In genomic region chr22:35257321-35258143, GRCh38 we compare ENCODE assay signal across 1 cellular context.
TF ChIP-seq lines count a peak whose summit lies in the region.

TSS of gene HMGXB4 (plus strand) at chr22:35257493. CDS start at chr22:35262391, 4,898 bp downstream.

TF ChIP-seq in HEK293, 187 proteins besides CTCF, POLR2A, EP300 and RAD21 (continued from another document and continues in another):
- peak; percentile 61 for TF ChIP-seq ZNF518A (tag by site-specific recombination; conservative IDR thresholded peaks at IDR 0.05; ENCODE audit: low read depth)
- TF ChIP-seq, protein P1, sequence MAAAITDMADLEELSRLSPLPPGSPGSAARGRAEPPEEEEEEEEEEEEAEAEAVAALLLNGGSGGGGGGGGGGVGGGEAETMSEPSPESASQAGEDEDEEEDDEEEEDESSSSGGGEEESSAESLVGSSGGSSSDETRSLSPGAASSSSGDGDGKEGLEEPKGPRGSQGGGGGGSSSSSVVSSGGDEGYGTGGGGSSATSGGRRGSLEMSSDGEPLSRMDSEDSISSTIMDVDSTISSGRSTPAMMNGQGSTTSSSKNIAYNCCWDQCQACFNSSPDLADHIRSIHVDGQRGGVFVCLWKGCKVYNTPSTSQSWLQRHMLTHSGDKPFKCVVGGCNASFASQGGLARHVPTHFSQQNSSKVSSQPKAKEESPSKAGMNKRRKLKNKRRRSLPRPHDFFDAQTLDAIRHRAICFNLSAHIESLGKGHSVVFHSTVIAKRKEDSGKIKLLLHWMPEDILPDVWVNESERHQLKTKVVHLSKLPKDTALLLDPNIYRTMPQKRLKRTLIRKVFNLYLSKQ (tag by site-specific recombination; IDR thresholded peaks at IDR 0.05; ENCODE audit: borderline replicate concordance), result no peak
- TF ChIP-seq ZNF791 (tag by site-specific recombination; IDR thresholded peaks at IDR 0.05), result no peak
- no peak for TF ChIP-seq ZNF302 (tag by site-specific recombination; IDR thresholded peaks at IDR 0.05; ENCODE audit: low read depth)
- TF ChIP-seq, protein P2, sequence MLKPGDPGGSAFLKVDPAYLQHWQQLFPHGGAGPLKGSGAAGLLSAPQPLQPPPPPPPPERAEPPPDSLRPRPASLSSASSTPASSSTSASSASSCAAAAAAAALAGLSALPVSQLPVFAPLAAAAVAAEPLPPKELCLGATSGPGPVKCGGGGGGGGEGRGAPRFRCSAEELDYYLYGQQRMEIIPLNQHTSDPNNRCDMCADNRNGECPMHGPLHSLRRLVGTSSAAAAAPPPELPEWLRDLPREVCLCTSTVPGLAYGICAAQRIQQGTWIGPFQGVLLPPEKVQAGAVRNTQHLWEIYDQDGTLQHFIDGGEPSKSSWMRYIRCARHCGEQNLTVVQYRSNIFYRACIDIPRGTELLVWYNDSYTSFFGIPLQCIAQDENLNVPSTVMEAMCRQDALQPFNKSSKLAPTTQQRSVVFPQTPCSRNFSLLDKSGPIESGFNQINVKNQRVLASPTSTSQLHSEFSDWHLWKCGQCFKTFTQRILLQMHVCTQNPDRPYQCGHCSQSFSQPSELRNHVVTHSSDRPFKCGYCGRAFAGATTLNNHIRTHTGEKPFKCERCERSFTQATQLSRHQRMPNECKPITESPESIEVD (tag by site-specific recombination; IDR thresholded peaks at IDR 0.05), result no peak
- TF ChIP-seq ZNF626 (tag by site-specific recombination; IDR thresholded peaks at IDR 0.05), result no peak
- TF ChIP-seq ZNF248 (tag by site-specific recombination; IDR thresholded peaks at IDR 0.05), result no peak
- TF ChIP-seq ZNF37A (tag by site-specific recombination; IDR thresholded peaks at IDR 0.05), result no peak
- TF ChIP-seq ZNF768 (tag by site-specific recombination; IDR thresholded peaks at IDR 0.05), result no peak
- TF ChIP-seq KLF7 (tag by site-specific recombination; IDR thresholded peaks at IDR 0.05; ENCODE audit: borderline replicate concordance), result no peak
- peak; percentile 50; the same call in 1 of the 2 replicates for TF ChIP-seq ZNF501 (tag by site-specific recombination; IDR thresholded peaks at IDR 0.05)
- peak; percentile 28; the same call in 1 of the 2 replicates for TF ChIP-seq ZNF785 (tag by site-specific recombination; IDR thresholded peaks at IDR 0.05)
- peak; percentile 43; the same call in 1 of the 2 replicates for TF ChIP-seq ZNF350 (tag by site-specific recombination; IDR thresholded peaks at IDR 0.05)
- TF ChIP-seq ZNF2 (tag by site-specific recombination; IDR thresholded peaks at IDR 0.05), result 0 out of 2 replicates have a peak, but pooled peaks have one; percentile 23
- TF ChIP-seq BCL11A (tag by site-specific recombination; IDR thresholded peaks at IDR 0.05; ENCODE audit: low read depth), result no peak
- TF ChIP-seq ZNF843 (tag by site-specific recombination; IDR thresholded peaks at IDR 0.05), result no peak
- TF ChIP-seq ZBTB10 (tag by site-specific recombination; IDR thresholded peaks at IDR 0.05), result no peak
- TF ChIP-seq ZNF600 (tag by site-specific recombination; IDR thresholded peaks at IDR 0.05), result 0 out of 2 replicates have a peak, but pooled peaks have one; percentile 19
- TF ChIP-seq ZNF280C (tag by site-specific recombination; IDR thresholded peaks at IDR 0.05), result no peak
- TF ChIP-seq ZFHX2 (tag by site-specific recombination; conservative IDR thresholded peaks at IDR 0.05), result peak; percentile 64
- no peak for TF ChIP-seq ZNF19 (tag by site-specific recombination; IDR thresholded peaks at IDR 0.05; ENCODE audit: low read depth)
- TF ChIP-seq ZNF133 (tag by site-specific recombination; IDR thresholded peaks at IDR 0.05), result no peak
- TF ChIP-seq ZSCAN18 (tag by site-specific recombination; IDR thresholded peaks at IDR 0.05), result peak; percentile 73; the same call in 1 of the 2 replicates
- TF ChIP-seq ZNF175 (tag by site-specific recombination; IDR thresholded peaks at IDR 0.05), result no peak
- no peak for TF ChIP-seq ZNF23 (tag by site-specific recombination; IDR thresholded peaks at IDR 0.05; ENCODE audit: borderline replicate concordance)
- TF ChIP-seq ZFP41 (tag by site-specific recombination; IDR thresholded peaks at IDR 0.05; ENCODE audit: borderline replicate concordance), result no peak
- no peak for TF ChIP-seq ZNF837 (tag by site-specific recombination; IDR thresholded peaks at IDR 0.05)
- TF ChIP-seq PRDM1 (tag by site-specific recombination; IDR thresholded peaks at IDR 0.05), result no peak; the same call in 1 of the 2 replicates
- TF ChIP-seq ZNF776 (tag by site-specific recombination; IDR thresholded peaks at IDR 0.05; ENCODE audit: borderline replicate concordance), result peak; percentile 88; the same call in 1 of the 2 replicates
- TF ChIP-seq, protein P3, sequence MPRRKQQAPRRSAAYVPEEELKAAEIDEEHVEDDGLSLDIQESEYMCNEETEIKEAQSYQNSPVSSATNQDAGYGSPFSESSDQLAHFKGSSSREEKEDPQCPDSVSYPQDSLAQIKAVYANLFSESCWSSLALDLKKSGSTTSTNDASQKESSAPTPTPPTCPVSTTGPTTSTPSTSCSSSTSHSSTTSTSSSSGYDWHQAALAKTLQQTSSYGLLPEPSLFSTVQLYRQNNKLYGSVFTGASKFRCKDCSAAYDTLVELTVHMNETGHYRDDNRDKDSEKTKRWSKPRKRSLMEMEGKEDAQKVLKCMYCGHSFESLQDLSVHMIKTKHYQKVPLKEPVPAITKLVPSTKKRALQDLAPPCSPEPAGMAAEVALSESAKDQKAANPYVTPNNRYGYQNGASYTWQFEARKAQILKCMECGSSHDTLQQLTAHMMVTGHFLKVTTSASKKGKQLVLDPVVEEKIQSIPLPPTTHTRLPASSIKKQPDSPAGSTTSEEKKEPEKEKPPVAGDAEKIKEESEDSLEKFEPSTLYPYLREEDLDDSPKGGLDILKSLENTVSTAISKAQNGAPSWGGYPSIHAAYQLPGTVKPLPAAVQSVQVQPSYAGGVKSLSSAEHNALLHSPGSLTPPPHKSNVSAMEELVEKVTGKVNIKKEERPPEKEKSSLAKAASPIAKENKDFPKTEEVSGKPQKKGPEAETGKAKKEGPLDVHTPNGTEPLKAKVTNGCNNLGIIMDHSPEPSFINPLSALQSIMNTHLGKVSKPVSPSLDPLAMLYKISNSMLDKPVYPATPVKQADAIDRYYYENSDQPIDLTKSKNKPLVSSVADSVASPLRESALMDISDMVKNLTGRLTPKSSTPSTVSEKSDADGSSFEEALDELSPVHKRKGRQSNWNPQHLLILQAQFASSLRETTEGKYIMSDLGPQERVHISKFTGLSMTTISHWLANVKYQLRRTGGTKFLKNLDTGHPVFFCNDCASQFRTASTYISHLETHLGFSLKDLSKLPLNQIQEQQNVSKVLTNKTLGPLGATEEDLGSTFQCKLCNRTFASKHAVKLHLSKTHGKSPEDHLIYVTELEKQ (tag by site-specific recombination; IDR thresholded peaks at IDR 0.05; ENCODE audit: borderline replicate concordance), result 0 out of 2 replicates have a peak, but pooled peaks have one; percentile 4
- peak; percentile 49; the same call in 1 of the 2 replicates for TF ChIP-seq ZNF169 (tag by site-specific recombination; IDR thresholded peaks at IDR 0.05)
- no peak for TF ChIP-seq ZNF214 (tag by site-specific recombination; IDR thresholded peaks at IDR 0.05; ENCODE audit: borderline replicate concordance)
- peak; percentile 50; the same call in 1 of the 2 replicates for TF ChIP-seq KLF1 (tag by site-specific recombination; IDR thresholded peaks at IDR 0.05)
- TF ChIP-seq ZNF654 (tag by site-specific recombination; IDR thresholded peaks at IDR 0.05; ENCODE audit: low read depth), result no peak
- TF ChIP-seq ZBTB7A (tag by site-specific recombination; IDR thresholded peaks at IDR 0.05; ENCODE audit: low read depth), result no peak
- no peak for TF ChIP-seq BCL11B (tag by site-specific recombination; IDR thresholded peaks at IDR 0.05; ENCODE audit: low read depth)
- peak; percentile 23; the same call in 1 of the 2 replicates for TF ChIP-seq MYNN (tag by site-specific recombination; IDR thresholded peaks at IDR 0.05; ENCODE audit: borderline replicate concordance)
- TF ChIP-seq ZNF114 (tag by site-specific recombination; IDR thresholded peaks at IDR 0.05), result no peak
- no peak for TF ChIP-seq ZNF623 (tag by site-specific recombination; IDR thresholded peaks at IDR 0.05)
